25 cellular contexts compared by ENCODE assay signal in genomic region chr3:148054999-148055398, GRCh38.
"Had no signal": no experiment of that assay in that cellular context is flagged by ENCODE, and none has a peak within 500 bp of the region (broad histone marks: within the 10 kb centered on the region; RNA-seq: fewer than 3 reads in every experiment).

No MANE protein-coding gene starts in this region.

- DNase-seq: stimulated activated CD4-positive, alpha-beta T cell treated with anti-CD3 and anti-CD28 coated beads, Interleukin-2, amount 100 ng/mL, for 48 hours; stimulated activated CD4-positive, alpha-beta T cell treated with anti-CD3 and anti-CD28 coated beads, Interleukin-4, amount 100 ng/mL, for 1 hour; stimulated activated CD4-positive, alpha-beta T cell treated with anti-CD3 and anti-CD28 coated beads, Interleukin-4, amount 100 ng/mL, for 24 hours; stimulated activated CD4-positive, alpha-beta T cell treated with anti-CD3 and anti-CD28 coated beads, Interleukin-4, amount 100 ng/mL, for 4 hours; stimulated activated CD8-positive, alpha-beta memory T cell treated with anti-CD3 and anti-CD28 coated beads, Interleukin-4, amount 100 ng/mL, for 48 hours; stimulated activated naive B cell treated with anti-CD40 and anti-IgM and Interleukin-4, amounts not matched to agents 10 μg/mL and 1 μg/mL and 100 μg/mL, for 72 hours; stimulated activated naive CD4-positive, alpha-beta T cell; stimulated activated naive CD4-positive, alpha-beta T cell treated with Interleukin-2 at 50 U/mL for 16 hours; stimulated activated naive CD8-positive, alpha-beta T cell treated with anti-CD3 and anti-CD28 coated beads, Interleukin-15, amount 100 ng/mL, for 72 hours; stimulated activated naive CD8-positive, alpha-beta T cell treated with anti-CD3 and anti-CD28 coated beads, Interleukin-15, Interleukin-2, amounts not matched to agents 100 U/mL and 50 U/mL, for 24 hours; stomach; substantia nigra; testis; thyroid gland; tibial artery; transverse colon; trophoblast cell; upper lobe of left lung; upper lobe of right lung; uterus had no signal

- H3K9me3 ChIP-seq: suprapubic skin, testis, thyroid gland, transverse colon, upper lobe of left lung, upper lobe of right lung, uterus, vagina had no signal

- ATAC-seq: stimulated activated effector memory CD8-positive, alpha-beta T cell treated with anti-CD3 and anti-CD28 coated beads, Interleukin-12 subunit alpha, Interleukin-12 subunit beta, amount 100 ng/mL, for 72 hours; stimulated activated memory B cell treated with anti-CD40 and anti-IgM and Interleukin-4, amounts not matched to agents 10 μg/mL and 1 μg/mL and 100 μg/mL, for 72 hours; stimulated activated naive B cell treated with anti-CD40 and anti-IgM and Interleukin-4, amounts not matched to agents 10 μg/mL and 1 μg/mL and 100 μg/mL, for 72 hours; stimulated activated naive CD8-positive, alpha-beta T cell treated with anti-CD3 and anti-CD28 coated beads, Interleukin-15, amount 100 ng/mL, for 72 hours; stimulated activated naive CD8-positive, alpha-beta T cell treated with anti-CD3 and anti-CD28 coated beads, Interleukin-15, Interleukin-2, amounts not matched to agents 100 U/mL and 50 U/mL, for 24 hours; upper lobe of right lung had no signal

- H3K27me3 ChIP-seq: stomach, suprapubic skin, testis, thyroid gland, tibial artery, transverse colon, upper lobe of left lung, upper lobe of right lung, uterus, vagina had no signal

- H3K36me3 ChIP-seq: stomach, suprapubic skin, thoracic aorta, thyroid gland, tibial artery, transverse colon, upper lobe of left lung, upper lobe of right lung, uterus, vagina had no signal

- H3K4me1 ChIP-seq: stomach, suprapubic skin, testis, thyroid gland, tibial artery, transverse colon, upper lobe of left lung, upper lobe of right lung, uterus, vagina had no signal

- H3K4me3 ChIP-seq: stomach, suprapubic skin, testis, thoracic aorta, thyroid gland, tibial artery, transverse colon, upper lobe of left lung, upper lobe of right lung, uterus, vagina had no signal

- H3K27ac ChIP-seq: stomach, suprapubic skin, testis, thoracic aorta, thyroid gland, tibial artery, transverse colon, upper lobe of left lung, upper lobe of right lung, uterus, vagina had no signal
